ENCODE assay signal across 10 cellular contexts in the genomic region with DNA sequence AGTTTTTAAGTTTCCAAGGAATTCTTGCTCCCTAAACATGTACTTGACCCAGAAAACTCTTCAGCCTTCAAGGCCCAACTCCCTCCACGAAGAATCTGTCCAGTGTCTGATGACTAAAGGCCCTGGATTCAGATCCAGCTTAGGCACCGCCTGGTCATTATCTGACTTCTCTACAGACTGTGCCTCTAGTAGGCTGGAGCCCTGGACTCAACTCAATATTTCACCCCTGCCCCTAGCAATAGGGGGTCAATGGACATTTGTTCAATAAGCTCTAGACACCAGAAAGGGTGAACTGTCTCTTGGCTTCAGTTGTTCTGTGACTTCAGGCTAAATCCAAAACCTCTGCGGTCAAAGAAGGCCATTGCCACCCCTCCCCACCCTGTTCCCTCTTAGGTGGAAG. TPM values are rescaled to one million over a fixed set of nuclear protein-coding genes. Genes with fewer than 3 reads are reported as not detected.
DNase-seq lines count a peak whose midpoint lies in the region; ATAC-seq, FAIRE-seq and TF ChIP-seq lines count a peak whose summit lies in the region.
"Had no signal": no experiment of that assay in that cellular context is flagged by ENCODE, and none has a peak within 500 bp of the region (broad histone marks: within the 10 kb centered on the region; RNA-seq: fewer than 3 reads in every experiment).

No MANE protein-coding gene starts in this region.

- peaks cover 37% of the 10 kb centered on the region for H3F3A ChIP-seq in SU-DHL-6 (ENCODE audit: insufficient read depth)

- no peaks in the 10 kb centered on the region for H3K36me3 Mint-ChIP-seq in activated naive CD4-positive, alpha-beta T cell treated with anti-CD3 and anti-CD28 coated beads, Interleukin-2, amount 50 U/mL, for 24 hours

- no peak for FAIRE-seq in keratinocyte (lab: Jason Lieb, UNC)

- H3K4me2 ChIP-seq in SU-DHL-6 (ENCODE audit: low read depth, low read length, poor library complexity, severe bottlenecking) (peak overlapping the region; percentile 64), keratinocyte (ENCODE audit: control insufficient read depth, extremely low read depth, insufficient read depth, low read depth, low read length) (peak overlapping the region; percentile 24)

- H3K9ac ChIP-seq in SU-DHL-6 (ENCODE audit: low read length), result peak overlapping the region; percentile 50
- H3K9ac ChIP-seq in keratinocyte (ENCODE audit: control insufficient read depth, extremely low read depth, insufficient read depth, low read length), result no peak overlapping the region

- peak overlapping the region; percentile 94 for H3K27ac ChIP-seq in SU-DHL-6 (ENCODE audit: low read depth, low read length)
- no peak overlapping the region for H3K27ac ChIP-seq in keratinocyte (ENCODE audit: control insufficient read depth, insufficient read depth, low read length)
- peak overlapping the region in 2 of 3 donors; percentile 82 to 86 for H3K27ac ChIP-seq in thyroid gland

- H2AFZ ChIP-seq in SU-DHL-6 (ENCODE audit: low read depth, low read length, severe bottlenecking) (no peak overlapping the region), keratinocyte (ENCODE audit: control insufficient read depth, low read length) (no peak overlapping the region)

- H3K27me3 ChIP-seq in SU-DHL-6 (ENCODE audit: low read length), result no peaks in the 10 kb centered on the region
- no peaks in the 10 kb centered on the region for H3K27me3 ChIP-seq in keratinocyte (ENCODE audit: control insufficient read depth, extremely low read depth, insufficient read depth, low read length)
- no peaks in the 10 kb centered on the region for H3K27me3 ChIP-seq in thyroid gland

- DNase-seq in activated naive CD4-positive, alpha-beta T cell treated with Interleukin-2 at 50 U/mL for 16 hours, result no peak
- DNase-seq in keratinocyte (ENCODE audit: low read depth, low spot score) (no peak), thyroid gland (no peak), NCI-H446 (lab: John Stamatoyannopoulos, UW) (no peak), NCI-H748 treated with DMSO at 0.1 percent for 48 hours (lab: John Stamatoyannopoulos, UW) (no peak)
- DNase-seq: erythroblast had no signal

- 81 to 82% methylated on average over 3 of the region's 3 CpGs for WGBS in thyroid gland, 2 donors

- H3K27ac Mint-ChIP-seq in activated naive CD4-positive, alpha-beta T cell treated with anti-CD3 and anti-CD28 coated beads, Interleukin-2, amount 50 U/mL, for 24 hours, result peak overlapping the region; percentile 90

- no peak for ATAC-seq in HG02870 (IDR thresholded peaks at IDR 0.05; ENCODE audit: unreplicated experiment)
- ATAC-seq: sciatic nerve had no signal

- H3K4me1 Mint-ChIP-seq in activated naive CD4-positive, alpha-beta T cell treated with anti-CD3 and anti-CD28 coated beads, Interleukin-2, amount 50 U/mL, for 24 hours, result peaks cover 88% of the 10 kb centered on the region

- no peaks in the 10 kb centered on the region for H3K79me2 ChIP-seq in SU-DHL-6 (ENCODE audit: insufficient read depth, low read length)
- H3K79me2 ChIP-seq in keratinocyte (ENCODE audit: control insufficient read depth, insufficient read depth, low read length), result no peaks in the 10 kb centered on the region

- no peaks in the 10 kb centered on the region for H3K9me3 Mint-ChIP-seq in activated naive CD4-positive, alpha-beta T cell treated with anti-CD3 and anti-CD28 coated beads, Interleukin-2, amount 50 U/mL, for 24 hours

- H3K4me1 ChIP-seq in keratinocyte (ENCODE audit: control insufficient read depth, extremely low read depth, insufficient read depth, low read length) (peaks cover 61% of the 10 kb centered on the region), thyroid gland (peaks cover 36 to 62% of the 10 kb centered on the region in 2 donors)

- H3K9me3 ChIP-seq in SU-DHL-6 (ENCODE audit: insufficient read depth, low read length), result no peaks in the 10 kb centered on the region
- no peaks in the 10 kb centered on the region for H3K9me3 ChIP-seq in keratinocyte (ENCODE audit: control insufficient read depth, low read depth, low read length)
- no peaks in the 10 kb centered on the region for H3K9me3 ChIP-seq in thyroid gland

- TF ChIP-seq CTCF in SU-DHL-6 (IDR thresholded peaks at IDR 0.05; ENCODE audit: insufficient read depth, low read length, poor library complexity, severe bottlenecking) (no peak), keratinocyte (optimal IDR thresholded peaks at IDR 0.05 in 1 of 3, IDR thresholded peaks at IDR 0.05 in 1 of 3, conservative IDR thresholded peaks at IDR 0.05 in 1 of 3; ENCODE audit: extremely low read depth in 1 of 3, insufficient read depth in 2 of 3, low read length in 3 of 3) (no peak), thyroid gland (IDR thresholded peaks at IDR 0.05) (no peak)

- no peaks in the 10 kb centered on the region for H3K36me3 ChIP-seq in SU-DHL-6 (ENCODE audit: low read length)
- H3K36me3 ChIP-seq in keratinocyte (ENCODE audit: control insufficient read depth in 2 of 2, extremely low read depth in 1 of 2, insufficient read depth in 2 of 2, low read length in 2 of 2), result no peaks in the 10 kb centered on the region
- no peaks in the 10 kb centered on the region for H3K36me3 ChIP-seq in thyroid gland

- H3K9me1 ChIP-seq in keratinocyte (ENCODE audit: control insufficient read depth, extremely low read depth, insufficient read depth, low read length), result no peaks in the 10 kb centered on the region

- H4K20me1 ChIP-seq in SU-DHL-6 (ENCODE audit: low read depth, low read length) (no peaks in the 10 kb centered on the region), keratinocyte (ENCODE audit: control insufficient read depth, extremely low read depth, insufficient read depth, low read length) (no peaks in the 10 kb centered on the region)

- peak overlapping the region; percentile 9 for H3K4me3 ChIP-seq in SU-DHL-6 (ENCODE audit: insufficient read depth, low read length, poor library complexity, severe bottlenecking)
- H3K4me3 ChIP-seq in keratinocyte (ENCODE audit: control insufficient read depth in 2 of 3, extremely low read depth in 1 of 3, insufficient read depth in 2 of 3, low read depth in 1 of 3, low read length in 3 of 3), result no peak overlapping the region
- no peak overlapping the region for H3K4me3 ChIP-seq in thyroid gland (replicated peaks in 1 of 3)

- dilution Hi-C loops in keratinocyte (cut with MboI; ENCODE audit: extremely low pct_ligation_motif_present, low sequenced_read_pairs), result no loop called here

- intact Hi-C loops in thyroid gland (cut with DNase I), result no loop called here

- TF ChIP-seq POLR2A in thyroid gland (IDR thresholded peaks at IDR 0.05), result no peak

- no peaks in the 10 kb centered on the region for H3K27me3 Mint-ChIP-seq in activated naive CD4-positive, alpha-beta T cell treated with anti-CD3 and anti-CD28 coated beads, Interleukin-2, amount 50 U/mL, for 24 hours

- no peaks in the 10 kb centered on the region for H3K9me2 ChIP-seq in SU-DHL-6 (replicated peaks; ENCODE audit: insufficient read depth, low read length)

- H3K4me3 Mint-ChIP-seq in activated naive CD4-positive, alpha-beta T cell treated with anti-CD3 and anti-CD28 coated beads, Interleukin-2, amount 50 U/mL, for 24 hours, result peak overlapping the region; percentile 44

RNA-seq across cellular contexts. Expression of a gene that starts 34.5 kb away (rescaled TPM):
- polyA plus RNA-seq in keratinocyte, result 2.8 to 5.9 TPM (median 3.9 TPM) in 3 replicates
- 2.9 TPM for polyA plus RNA-seq in keratinocyte (2011; ENCODE audit: low read depth)
- 3.0 TPM in 2 replicates for polyA plus RNA-seq in keratinocyte (2011; cell fraction: cytosol; rRNA removed)
- polyA plus RNA-seq in keratinocyte (2011; cell fraction: nucleus; rRNA removed), result 7.9 and 8.2 TPM in 2 replicates
- 5.4 and 7.6 TPM in 2 replicates for polyA plus RNA-seq in keratinocyte (2012; ENCODE audit: low replicate concordance)
- 4.1 to 8.7 TPM (median 4.3 TPM) in 3 replicates for polyA minus RNA-seq in keratinocyte
- 5.8 TPM for polyA minus RNA-seq in keratinocyte (2011; cell fraction: cytosol; rRNA and poly(A)+ RNA removed)
- 9.7 and 12.9 TPM in 2 replicates for polyA minus RNA-seq in keratinocyte (2011; cell fraction: nucleus; rRNA and poly(A)+ RNA removed)
- total RNA-seq in thyroid gland, result 10 to 100 TPM; 16.8 to 41.0 (median 26.8) TPM

RNA-seq across cellular contexts. Expression of a gene that starts 59.3 kb away (rescaled TPM):
- 0.60 to 1.8 TPM (median 0.83 TPM) in 3 replicates for polyA plus RNA-seq in keratinocyte
- 0.27 TPM for polyA plus RNA-seq in keratinocyte (2011; ENCODE audit: low read depth)
- polyA plus RNA-seq in keratinocyte (2011; cell fraction: cytosol; rRNA removed), result 0.69 and 1.4 TPM in 2 replicates
- 1.3 and 1.7 TPM in 2 replicates for polyA plus RNA-seq in keratinocyte (2011; cell fraction: nucleus; rRNA removed)
- 0.17 and 0.79 TPM in 2 replicates for polyA plus RNA-seq in keratinocyte (2012; ENCODE audit: low replicate concordance)
- polyA minus RNA-seq in keratinocyte, result 1.2 to 2.4 TPM (median 2.4 TPM) in 3 replicates
- polyA minus RNA-seq in keratinocyte (2011; cell fraction: cytosol; rRNA and poly(A)+ RNA removed), result 3.1 TPM
- 0.95 and 1.6 TPM in 2 replicates for polyA minus RNA-seq in keratinocyte (2011; cell fraction: nucleus; rRNA and poly(A)+ RNA removed)
- 1 to 10 TPM; 2.3 to 3.6 (median 3.1) TPM for total RNA-seq in thyroid gland
